ENCODE assay signal across 8 cellular contexts in the genomic region with DNA sequence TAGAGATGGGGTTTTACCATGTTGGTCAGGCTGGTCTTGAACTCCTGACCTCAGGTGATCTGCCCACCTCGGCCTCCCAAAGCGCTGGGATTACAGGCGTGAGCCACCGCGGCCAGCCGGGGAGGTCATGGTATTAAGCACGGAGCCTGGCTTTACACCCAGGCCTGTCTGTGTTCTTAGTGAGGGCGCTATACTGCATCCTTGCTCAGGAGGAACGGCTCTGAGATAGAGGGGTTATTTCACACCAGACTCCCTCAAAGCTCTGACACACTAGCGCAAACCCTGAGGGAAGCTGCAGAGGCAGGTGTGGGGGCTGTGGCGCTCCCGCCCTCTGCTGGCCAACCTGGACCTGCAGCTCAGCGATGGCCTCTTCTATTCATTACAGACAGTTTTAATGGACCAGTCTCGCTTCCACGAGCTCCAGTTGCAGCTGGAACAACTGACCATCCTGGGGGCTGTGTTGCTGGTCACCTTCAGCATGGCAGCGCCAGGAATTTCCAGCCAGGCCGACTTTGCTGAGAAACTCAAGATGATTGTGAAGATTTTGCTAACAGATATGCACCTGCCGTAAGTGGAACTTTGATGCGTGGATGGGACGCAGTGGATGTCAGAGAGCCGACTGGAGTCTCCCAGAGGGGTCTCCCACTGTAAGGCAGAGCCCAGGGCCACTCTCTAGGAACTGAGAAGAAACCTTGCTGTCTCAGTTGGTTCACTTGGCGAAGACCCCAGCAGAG. TPM values are rescaled to one million over a fixed set of nuclear protein-coding genes. Genes with fewer than 3 reads are reported as not detected.
A peak's percentile ranks its signal among the peaks of the same experiment; 100 is the strongest.
DNase-seq lines count a peak whose midpoint lies in the region; ATAC-seq and TF ChIP-seq lines count a peak whose summit lies in the region.

No MANE protein-coding gene starts in this region.

- no peak overlapping the region for H3K4me3 ChIP-seq in epithelial cell of esophagus (ENCODE audit: low read length)

- TF ChIP-seq CTCF in epithelial cell of esophagus (IDR thresholded peaks at IDR 0.05; ENCODE audit: insufficient read depth, low read depth, low read length, missing control alignments) = peak; percentile 92

- DNase-seq in NCI-H2081 (lab: John Stamatoyannopoulos, UW) (peak; percentile 46 to 63), NCI-H2081 treated with DMSO at 0.1 percent for 48 hours (lab: John Stamatoyannopoulos, UW) (no peak), NOMO-1 treated with dmso at 0.1 percent for 144 hours (lab: John Stamatoyannopoulos, UW; ENCODE audit: unreplicated experiment) (peak; percentile 21), epithelial cell of esophagus (ENCODE audit: low read depth) (peak; percentile 77), myocyte (ENCODE audit: low read depth) (peak; percentile 65)
- DNase-seq in activated CD8-positive, alpha-beta memory T cell treated with anti-CD3 and anti-CD28 coated beads, Interleukin-2, amount 50 U/mL, for 24 hours (ENCODE audit: extremely low read depth) = peak; percentile 38
- peak; percentile 32 to 54 for DNase-seq in stimulated activated CD8-positive, alpha-beta memory T cell treated with anti-CD3 and anti-CD28 coated beads, Interleukin-7, amount 100 ng/mL, for 1 hour (ENCODE audit: low read depth in 2 of 2)

- peak; percentile 49 for ATAC-seq in HG03432 (IDR thresholded peaks at IDR 0.05; ENCODE audit: unreplicated experiment)

RNA-seq across cellular contexts. Expression of a gene that starts 26.2 kb away (rescaled TPM):
- total RNA-seq in myocyte = 20.3 and 40.2 TPM in 2 replicates
- 15.2 TPM for polyA plus RNA-seq in myocyte (2012)

RNA-seq across cellular contexts. Expression of a gene that starts 49.9 kb away (rescaled TPM):
- total RNA-seq in myocyte = 20.6 and 21.1 TPM in 2 replicates
- polyA plus RNA-seq in myocyte (2012) = 4.1 TPM
